ENCODE assay signal across 21 cellular contexts in genomic region chr7:155384751-155385150, GRCh38.
"Had no signal": no experiment of that assay in that cellular context is flagged by ENCODE, and none has a peak within 500 bp of the region (broad histone marks: within the 10 kb centered on the region; RNA-seq: fewer than 3 reads in every experiment).

No MANE protein-coding gene starts in this region.

- H3K9me3 Mint-ChIP-seq: naive thymus-derived CD8-positive, alpha-beta T cell; natural killer cell treated with Interleukin-12 subunit alpha and Interleukin-12 subunit beta and Interleukin-15 and Interleukin-18, amount 100 ng/mL, for 72 hours; stimulated activated effector memory CD8-positive, alpha-beta T cell treated with anti-CD3 and anti-CD28 coated beads, Interleukin-12 subunit alpha, Interleukin-12 subunit beta, amount 100 ng/mL, for 72 hours; stimulated activated naive B cell treated with anti-CD40 and anti-IgM and Interleukin-4, amounts not matched to agents 10 μg/mL and 1 μg/mL and 100 μg/mL, for 72 hours; stimulated activated naive CD8-positive, alpha-beta T cell treated with anti-CD3 and anti-CD28 coated beads, Interleukin-15, Interleukin-2, amounts not matched to agents 100 ng/mL and 50 ng/mL, for 24 hours had no signal

- H3K36me3 Mint-ChIP-seq: natural killer cell treated with Interleukin-12 subunit alpha and Interleukin-12 subunit beta and Interleukin-15 and Interleukin-18, amount 100 ng/mL, for 72 hours; stimulated activated effector memory CD8-positive, alpha-beta T cell treated with anti-CD3 and anti-CD28 coated beads, Interleukin-12 subunit alpha, Interleukin-12 subunit beta, amount 100 ng/mL, for 72 hours; stimulated activated naive B cell treated with anti-CD40 and anti-IgM and Interleukin-4, amounts not matched to agents 10 μg/mL and 1 μg/mL and 100 μg/mL, for 72 hours had no signal

- DNase-seq: nucleus accumbens; right cardiac atrium; sigmoid colon; small intestine; stimulated activated CD4-positive, alpha-beta T cell treated with anti-CD3 and anti-CD28 coated beads, Interleukin-15, amount 100 ng/mL, for 24 hours; stimulated activated CD4-positive, alpha-beta T cell treated with anti-CD3 and anti-CD28 coated beads, Interleukin-2, amount 100 ng/mL, for 24 hours; stimulated activated CD4-positive, alpha-beta T cell treated with anti-CD3 and anti-CD28 coated beads, Interleukin-2, amount 100 ng/mL, for 48 hours; stimulated activated CD4-positive, alpha-beta T cell treated with anti-CD3 and anti-CD28 coated beads, Interleukin-4, amount 100 ng/mL, for 24 hours; stimulated activated naive B cell treated with anti-CD40 and anti-IgM and Interleukin-4, amounts not matched to agents 10 μg/mL and 1 μg/mL and 100 μg/mL, for 72 hours; stimulated activated naive CD4-positive, alpha-beta T cell treated with Interleukin-2 at 50 U/mL for 16 hours; stomach; thyroid gland; trophoblast cell had no signal

- H3K4me3 Mint-ChIP-seq: natural killer cell treated with Interleukin-12 subunit alpha and Interleukin-12 subunit beta and Interleukin-15 and Interleukin-18, amount 100 ng/mL, for 72 hours; stimulated activated effector memory CD8-positive, alpha-beta T cell treated with anti-CD3 and anti-CD28 coated beads, Interleukin-12 subunit alpha, Interleukin-12 subunit beta, amount 100 ng/mL, for 72 hours; stimulated activated naive B cell treated with anti-CD40 and anti-IgM and Interleukin-4, amounts not matched to agents 10 μg/mL and 1 μg/mL and 100 μg/mL, for 72 hours; stimulated activated naive CD8-positive, alpha-beta T cell treated with anti-CD3 and anti-CD28 coated beads, Interleukin-15, Interleukin-2, amounts not matched to agents 100 ng/mL and 50 ng/mL, for 24 hours had no signal

- ATAC-seq: naive thymus-derived CD8-positive, alpha-beta T cell; natural killer cell treated with Interleukin-12 subunit alpha and Interleukin-12 subunit beta and Interleukin-15 and Interleukin-18, amount 100 ng/mL, for 72 hours; pancreas; psoas muscle; right cardiac atrium; right lobe of liver; stimulated activated effector memory CD8-positive, alpha-beta T cell treated with anti-CD3 and anti-CD28 coated beads, Interleukin-12 subunit alpha, Interleukin-12 subunit beta, amount 100 ng/mL, for 72 hours; stimulated activated naive B cell treated with anti-CD40 and anti-IgM and Interleukin-4, amounts not matched to agents 10 μg/mL and 1 μg/mL and 100 μg/mL, for 72 hours had no signal

- H3K27ac Mint-ChIP-seq: natural killer cell treated with Interleukin-12 subunit alpha and Interleukin-12 subunit beta and Interleukin-15 and Interleukin-18, amount 100 ng/mL, for 72 hours; progenitor cell of endocrine pancreas; stimulated activated effector memory CD8-positive, alpha-beta T cell treated with anti-CD3 and anti-CD28 coated beads, Interleukin-12 subunit alpha, Interleukin-12 subunit beta, amount 100 ng/mL, for 72 hours; stimulated activated naive CD8-positive, alpha-beta T cell treated with anti-CD3 and anti-CD28 coated beads, Interleukin-15, Interleukin-2, amounts not matched to agents 100 ng/mL and 50 ng/mL, for 24 hours had no signal
